8 cellular contexts compared by ENCODE assay signal in the genomic region with DNA sequence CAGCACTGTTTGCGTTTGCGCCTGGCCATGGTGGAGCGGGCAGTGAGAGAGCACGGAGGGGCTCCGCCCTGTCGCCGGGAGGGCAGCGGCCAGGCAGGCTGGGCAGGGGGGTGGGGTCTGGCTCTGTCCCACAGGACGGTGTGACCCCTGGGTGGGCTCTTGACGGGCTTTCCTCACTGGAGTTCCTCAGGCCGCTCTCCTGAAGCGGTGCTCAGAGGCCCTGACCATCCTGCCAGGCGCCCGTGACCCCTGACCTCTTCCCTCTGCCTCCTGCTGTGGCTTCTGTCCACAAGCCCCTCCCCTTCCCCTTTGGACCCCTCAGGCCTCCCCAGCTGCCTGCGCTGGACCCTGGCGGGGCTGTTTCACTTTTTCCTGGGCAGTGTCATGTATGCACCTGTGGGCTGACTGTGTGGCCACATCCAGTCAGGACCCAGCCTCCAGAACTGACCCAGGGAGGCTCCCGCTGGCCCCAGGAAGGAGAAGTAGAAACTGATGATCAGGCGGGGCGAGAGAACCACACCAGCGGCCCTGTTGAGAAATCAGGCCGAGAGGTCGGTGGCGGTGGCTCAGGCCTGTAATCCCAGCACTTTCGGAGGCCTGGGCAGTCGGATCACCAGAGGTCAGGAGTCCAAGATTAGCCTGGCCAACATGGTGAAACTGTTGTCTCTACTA. TPM values are rescaled to one million over a fixed set of nuclear protein-coding genes. Genes with fewer than 3 reads are reported as not detected.
A peak's percentile ranks its signal among the peaks of the same experiment; 100 is the strongest.
DNase-seq lines count a peak whose midpoint lies in the region; ATAC-seq and TF ChIP-seq lines count a peak whose summit lies in the region.

No MANE protein-coding gene starts in this region.

- no peaks in the 10 kb centered on the region for H3K9me3 ChIP-seq in BLaER1 treated with 17β-estradiol and CSF1 and Interleukin-3, amounts not matched to agents 10 nM and 100 nM (replicated peaks in 1 of 11)
- no peaks in the 10 kb centered on the region for H3K9me3 ChIP-seq in mucosa of descending colon

- no peak for TF ChIP-seq CTCF in mucosa of descending colon (IDR thresholded peaks at IDR 0.05)

- peak overlapping the region; percentile 94 to 100 (median 99) for H3K4me2 ChIP-seq in BLaER1 treated with 17β-estradiol and CSF1 and Interleukin-3, amounts not matched to agents 10 nM and 100 nM

- peaks cover 48 to 72% (median 56%) of the 10 kb centered on the region in 11 experiments for H4K20me1 ChIP-seq in BLaER1 treated with 17β-estradiol and CSF1 and Interleukin-3, amounts not matched to agents 10 nM and 100 nM

- H3K27ac ChIP-seq in BLaER1 treated with 17β-estradiol and CSF1 and Interleukin-3, amounts not matched to agents 10 nM and 100 nM = peak overlapping the region; percentile 69 to 92 (median 88)

- ATAC-seq in mucosa of descending colon = peak; percentile 10
- ATAC-seq in GM18861 (IDR thresholded peaks at IDR 0.05; ENCODE audit: unreplicated experiment) = no peak

- no peaks in the 10 kb centered on the region for H3K27me3 ChIP-seq in BLaER1 treated with 17β-estradiol and CSF1 and Interleukin-3, amounts not matched to agents 10 nM and 100 nM

- DNase-seq in MV-4-11 (lab: John Stamatoyannopoulos, UW) = peak; percentile 81
- peak; percentile 43 for DNase-seq in dermis blood vessel endothelial cell
- DNase-seq in mucosa of descending colon = peak; percentile 39 to 76 (median 64)
- DNase-seq in NCI-H1092 (lab: John Stamatoyannopoulos, UW) = no peak
- no peak for DNase-seq in NCI-H748 treated with DMSO at 0.1 percent for 48 hours (lab: John Stamatoyannopoulos, UW)
- DNase-seq in NCI-H1417 treated with DMSO at 0.1 percent for 48 hours (lab: John Stamatoyannopoulos, UW) = no peak

- peak overlapping the region; percentile 72 to 96 (median 88) for H3K4me3 ChIP-seq in BLaER1 treated with 17β-estradiol and CSF1 and Interleukin-3, amounts not matched to agents 10 nM and 100 nM
- H3K4me3 ChIP-seq in mucosa of descending colon = peak overlapping the region; percentile 99

- peaks cover 42 to 60% (median 55%) of the 10 kb centered on the region in 11 experiments for H3K36me3 ChIP-seq in BLaER1 treated with 17β-estradiol and CSF1 and Interleukin-3, amounts not matched to agents 10 nM and 100 nM
- no peaks in the 10 kb centered on the region for H3K36me3 ChIP-seq in mucosa of descending colon (ENCODE audit: low read depth)

- H3K9ac ChIP-seq in BLaER1 treated with 17β-estradiol and CSF1 and Interleukin-3, amounts not matched to agents 10 nM and 100 nM = peak overlapping the region; percentile 86 to 97 (median 90)

- intact Hi-C loops in mucosa of descending colon (cut with DNase I, micrococcal nuclease) = no loop called here

- peaks cover 71 to 80% (median 77%) of the 10 kb centered on the region in 10 experiments for H3K4me1 ChIP-seq in BLaER1 treated with 17β-estradiol and CSF1 and Interleukin-3, amounts not matched to agents 10 nM and 100 nM
- H3K4me1 ChIP-seq in mucosa of descending colon (ENCODE audit: low read depth) = peaks cover 25% of the 10 kb centered on the region

RNA-seq across cellular contexts. Expression of gene OGFR, which starts 1.2 kb away (rescaled TPM):
- total RNA-seq in dermis blood vessel endothelial cell (48.8 and 58.4 TPM in 2 replicates), mucosa of descending colon (10 to 100 TPM; 39.3 to 63.1 (median 48.5) TPM)

RNA-seq across cellular contexts. Expression of gene MRGBP, which starts 9.6 kb away (rescaled TPM):
- 18.5 and 19.5 TPM in 2 replicates for total RNA-seq in dermis blood vessel endothelial cell
- total RNA-seq in mucosa of descending colon = 10 to 100 TPM in 1 of 3 donors, 1 to 10 TPM in 2; 7.1 to 11.0 (median 8.3) TPM

RNA-seq across cellular contexts. Expression of gene COL9A3, which starts 11.0 kb away (rescaled TPM):
- total RNA-seq in dermis blood vessel endothelial cell (1.3 and 1.9 TPM in 2 replicates), mucosa of descending colon (10 to 100 TPM in 1 of 3 donors, 1 to 10 TPM in 1, under 1 TPM in 1; 0.70 to 12.4 (median 2.3) TPM)

RNA-seq across cellular contexts. Expression of gene TCFL5, which starts 55.8 kb away (rescaled TPM):
- total RNA-seq in dermis blood vessel endothelial cell = 14.1 and 14.8 TPM in 2 replicates
- total RNA-seq in mucosa of descending colon = 10 to 100 TPM in 1 of 3 donors, 1 to 10 TPM in 2; 4.3 to 13.3 (median 6.6) TPM

Comparison
In these comparisons a context has a peak if more than half of its experiments do, and no peak if none do; other contexts are left out.
1. DNase-seq: peak in MV-4-11 (single experiment), dermis blood vessel endothelial cell (single experiment) and mucosa of descending colon (3 of 3); none in NCI-H1092 (single experiment), NCI-H748 treated with DMSO at 0.1 percent for 48 hours (single experiment) and NCI-H1417 treated with DMSO at 0.1 percent for 48 hours (single experiment).